Comparison of ENCODE assay signal across 20 cellular contexts in the genomic region with DNA sequence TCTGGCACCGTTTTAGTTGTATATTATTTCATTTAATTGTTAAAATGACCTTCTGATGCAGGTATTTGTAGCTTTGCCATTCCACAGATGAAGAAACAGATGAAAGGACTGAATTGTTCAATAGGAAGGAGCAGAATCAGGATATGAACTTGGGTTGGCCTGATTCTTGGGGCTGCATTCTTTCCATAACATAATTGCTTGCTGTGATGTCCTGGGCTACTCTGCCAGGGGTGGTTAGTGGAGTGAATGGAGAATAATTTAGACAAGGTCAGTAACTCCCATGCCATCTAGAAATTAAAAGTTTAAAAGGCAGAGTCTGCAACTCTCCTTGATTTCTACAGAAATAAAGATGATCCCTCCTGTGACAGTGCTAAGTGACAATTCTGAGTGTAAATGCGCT. TPM values are rescaled to one million over a fixed set of nuclear protein-coding genes. Genes with fewer than 3 reads are reported as not detected.
A peak's percentile ranks its signal among the peaks of the same experiment; 100 is the strongest.
DNase-seq lines count a peak whose midpoint lies in the region; FAIRE-seq and TF ChIP-seq lines count a peak whose summit lies in the region.
"Had no signal": no experiment of that assay in that cellular context is flagged by ENCODE, and none has a peak within 500 bp of the region (broad histone marks: within the 10 kb centered on the region; RNA-seq: fewer than 3 reads in every experiment).

No MANE protein-coding gene starts in this region.

- no peak for DNase-seq in breast epithelium (ENCODE audit: low spot score in 2 of 2)
- no peak for DNase-seq in mammary epithelial cell
- peak; percentile 49 for DNase-seq in GM23248
- no peak for DNase-seq in mesenchymal stem cell
- DNase-seq in NCI-H2081 treated with DMSO at 0.1 percent for 48 hours (lab: John Stamatoyannopoulos, UW), result no peak
- DNase-seq in brain microvascular endothelial cell, result no peak
- DNase-seq in frontal cortex (ENCODE audit: low spot score in 2 of 2), result no peak
- DNase-seq: 8988T; Calu3; CD4-positive, CD25-positive, alpha-beta regulatory T cell; DMS79 treated with DMSO at 0.1 percent for 48 hours; GDM1; GOT3; NCI-H1105 treated with DMSO at 0.1 percent for 48 hours; NCI-H187 treated with DMSO at 0.1 percent for 48 hours; NCI-H2171; NCI-H510A treated with DMSO at 0.1 percent for 48 hours; SHP77 treated with DMSO at 0.1 percent for 48 hours had no signal

- H2BK120ac ChIP-seq in mesenchymal stem cell (ENCODE audit: low read depth, low read length), result no peak overlapping the region

- no peak overlapping the region for H3K9ac ChIP-seq in mammary epithelial cell (ENCODE audit: insufficient read depth, low read length)
- H3K9ac ChIP-seq in GM23248, result peak overlapping the region; percentile 75
- H3K9ac ChIP-seq in mesenchymal stem cell (ENCODE audit: low read length), result peak overlapping the region; percentile 82
- H3K9ac ChIP-seq in skeletal muscle tissue (ENCODE audit: low read depth in 1 of 3, low read length in 3 of 3), result no peak overlapping the region

- H2AFZ ChIP-seq in mammary epithelial cell (ENCODE audit: low read depth, low read length) (no peak overlapping the region), GM23248 (peak overlapping the region; percentile 23; the same call in 1 of the 2 replicates), mesenchymal stem cell (ENCODE audit: low read depth, low read length) (no peak overlapping the region)

- no peak overlapping the region for H4K8ac ChIP-seq in mesenchymal stem cell (ENCODE audit: low read length)

- no peak overlapping the region for H2BK12ac ChIP-seq in mesenchymal stem cell (ENCODE audit: low read length in 2 of 2)

- H3K9me2 ChIP-seq in GM23248 (ENCODE audit: insufficient read depth), result no peaks in the 10 kb centered on the region

- H2AK5ac ChIP-seq in mesenchymal stem cell (ENCODE audit: low read length, severe bottlenecking), result no peak overlapping the region

- H4K91ac ChIP-seq in mesenchymal stem cell (ENCODE audit: low read length), result no peak overlapping the region

- H3K4me2 ChIP-seq in mammary epithelial cell (ENCODE audit: insufficient read depth, low read depth, low read length) (no peak overlapping the region), GM23248 (ENCODE audit: unreplicated experiment) (peak overlapping the region; percentile 77), mesenchymal stem cell (ENCODE audit: low read length, poor library complexity, severe bottlenecking) (no peak overlapping the region)

- no peak for FAIRE-seq in frontal cortex (lab: Jason Lieb, UNC)
- FAIRE-seq: RCC 7860 had no signal

- dilution Hi-C loops in mammary epithelial cell (cut with HindIII; ENCODE audit: low sequenced_read_pairs), result no loop called here

- no peak overlapping the region for H3K4me3 ChIP-seq in breast epithelium
- H3K4me3 ChIP-seq in mammary epithelial cell (replicated peaks in 1 of 3; ENCODE audit: insufficient read depth in 1 of 3, low read depth in 2 of 3, low read length in 3 of 3), result no peak overlapping the region
- peak overlapping the region; percentile 23; the same call in 1 of the 2 replicates for H3K4me3 ChIP-seq in GM23248
- H3K4me3 ChIP-seq in mesenchymal stem cell (ENCODE audit: insufficient read depth in 1 of 2, low read depth in 1 of 2, low read length in 2 of 2), result peak overlapping the region in 1 of 2 experiments; percentile 49
- no peak overlapping the region for H3K4me3 ChIP-seq in skeletal muscle tissue (ENCODE audit: low read length in 3 of 3)
- H3K4me3 ChIP-seq in brain microvascular endothelial cell (ENCODE audit: low read depth, low read length), result no peak overlapping the region

- no peak overlapping the region for H3K4ac ChIP-seq in mesenchymal stem cell (ENCODE audit: low read depth in 1 of 2, low read length in 2 of 2)

- no peak overlapping the region for H3K23ac ChIP-seq in mesenchymal stem cell (ENCODE audit: low read length in 2 of 2)

- intact Hi-C loops in breast epithelium (cut with DNase I; ENCODE audit: low total_unique reads), result no loop called here
- intact Hi-C loops in mammary epithelial cell (cut with micrococcal nuclease), result no loop called here

- H4K20me1 ChIP-seq in mammary epithelial cell (ENCODE audit: insufficient read depth, low read length) (no peaks in the 10 kb centered on the region), GM23248 (ENCODE audit: insufficient read depth) (no peaks in the 10 kb centered on the region)

- H3K9me3 ChIP-seq in breast epithelium (no peaks in the 10 kb centered on the region), mammary epithelial cell (replicated peaks; ENCODE audit: insufficient read depth, low read length) (no peaks in the 10 kb centered on the region), GM23248 (ENCODE audit: low read depth) (no peaks in the 10 kb centered on the region), mesenchymal stem cell (ENCODE audit: control insufficient read depth, low read length) (no peaks in the 10 kb centered on the region), skeletal muscle tissue (ENCODE audit: control insufficient read depth in 3 of 3, low read length in 3 of 3) (no peaks in the 10 kb centered on the region)

- TF ChIP-seq CTCF in breast epithelium (IDR thresholded peaks at IDR 0.05), result no peak
- TF ChIP-seq CTCF in mammary epithelial cell (conservative IDR thresholded peaks at IDR 0.05 in 1 of 2, IDR thresholded peaks at IDR 0.05 in 1 of 2; ENCODE audit: extremely low read depth in 1 of 2, insufficient read depth in 1 of 2, low read depth in 1 of 2, low read length in 2 of 2), result no peak
- TF ChIP-seq CTCF in brain microvascular endothelial cell (IDR thresholded peaks at IDR 0.05; ENCODE audit: low read depth, low read length, missing control alignments), result no peak

- 45% methylated on average over 2 of the region's 2 CpGs for WGBS in mammary epithelial cell (ENCODE audit: low coverage, missing lambda C conversion rate)
- 9 to 11% methylated on average over 2 of the region's 2 CpGs for WGBS in GM23248 (ENCODE audit: low coverage in 1 of 2, low lambda C conversion rate in 2 of 2, missing lambda C conversion rate in 2 of 2), 2 experiments
- WGBS in mesenchymal stem cell, result 100% methylated on average over 2 of the region's 2 CpGs

- H2BK5ac ChIP-seq in mesenchymal stem cell (ENCODE audit: low read depth, low read length, poor library complexity, severe bottlenecking), result no peak overlapping the region

- BruUV-seq in mammary epithelial cell (replicated peaks; lab: Mats Ljungman, UMichigan), result no TSS peak

- H3K79me1 ChIP-seq in mesenchymal stem cell (replicated peaks; ENCODE audit: low read length, poor library complexity, severe bottlenecking), result peaks cover 8% of the 10 kb centered on the region

- H3K4me1 ChIP-seq in breast epithelium, result no peaks in the 10 kb centered on the region
- H3K4me1 ChIP-seq in mammary epithelial cell (ENCODE audit: insufficient read depth, low read length), result peaks cover 4% of the 10 kb centered on the region
- H3K4me1 ChIP-seq in GM23248 (ENCODE audit: insufficient read depth), result peaks cover 65% of the 10 kb centered on the region
- H3K4me1 ChIP-seq in mesenchymal stem cell (ENCODE audit: control insufficient read depth, insufficient read depth, low read depth, low read length), result no peaks in the 10 kb centered on the region
- H3K4me1 ChIP-seq in skeletal muscle tissue (ENCODE audit: control insufficient read depth in 3 of 3, insufficient read depth in 3 of 3, low read length in 3 of 3), result peaks cover 3 to 30% (median 22%) of the 10 kb centered on the region in 3 donors

- H3K27ac ChIP-seq in breast epithelium (peak overlapping the region; percentile 4 to 35), mammary epithelial cell (ENCODE audit: insufficient read depth, low read depth, low read length) (no peak overlapping the region), GM23248 (peak overlapping the region; percentile 92), mesenchymal stem cell (ENCODE audit: low read length, poor library complexity, severe bottlenecking) (no peak overlapping the region), skeletal muscle tissue (ENCODE audit: low read depth, low read length) (peak overlapping the region; percentile 1), brain microvascular endothelial cell (no peak overlapping the region)

- no peak overlapping the region for H2BK15ac ChIP-seq in mesenchymal stem cell (ENCODE audit: low read depth, poor library complexity, severe bottlenecking)

- no peaks in the 10 kb centered on the region for H3K79me2 ChIP-seq in mammary epithelial cell (ENCODE audit: insufficient read depth, low read length)
- no peaks in the 10 kb centered on the region for H3K79me2 ChIP-seq in GM23248 (ENCODE audit: insufficient read depth)

- H3K14ac ChIP-seq in mesenchymal stem cell (ENCODE audit: low read length in 2 of 2), result no peak overlapping the region

- peaks cover 24% of the 10 kb centered on the region for H3F3A ChIP-seq in GM23248 (ENCODE audit: insufficient read depth)

- H3K18ac ChIP-seq in mesenchymal stem cell (ENCODE audit: low read depth in 1 of 2, low read length in 2 of 2), result no peak overlapping the region

- no peak for TF ChIP-seq POLR2A in breast epithelium (IDR thresholded peaks at IDR 0.05)

- no peaks in the 10 kb centered on the region for H3K36me3 ChIP-seq in breast epithelium
- no peaks in the 10 kb centered on the region for H3K36me3 ChIP-seq in mammary epithelial cell (ENCODE audit: insufficient read depth, low read length)
- no peaks in the 10 kb centered on the region for H3K36me3 ChIP-seq in GM23248 (ENCODE audit: low read depth)
- H3K36me3 ChIP-seq in mesenchymal stem cell (ENCODE audit: control insufficient read depth in 1 of 2, insufficient read depth in 2 of 2, low read depth in 1 of 2, low read length in 2 of 2), result no peaks in the 10 kb centered on the region
- no peaks in the 10 kb centered on the region for H3K36me3 ChIP-seq in skeletal muscle tissue (ENCODE audit: control insufficient read depth in 3 of 3, insufficient read depth in 3 of 3, low read length in 3 of 3)
- H3K36me3 ChIP-seq in brain microvascular endothelial cell (replicated peaks), result peaks cover 10% of the 10 kb centered on the region

- CTCF ChIA-PET in mammary epithelial cell (lab: Charles Lee; ENCODE audit: low non-redundant PET), result no interaction called here

- in situ Hi-C loops in mammary epithelial cell (cut with MboI; ENCODE audit: low sequenced_read_pairs in 2 of 2) (no loop called here), GM23248 (cut with MboI) (no loop called here), brain microvascular endothelial cell (cut with HindIII; ENCODE audit: low pct_ligation_motif_present, low sequenced_read_pairs) (no loop called here)

- no peaks in the 10 kb centered on the region for H3K27me3 ChIP-seq in breast epithelium
- no peaks in the 10 kb centered on the region for H3K27me3 ChIP-seq in mammary epithelial cell (ENCODE audit: insufficient read depth, low read length)
- no peaks in the 10 kb centered on the region for H3K27me3 ChIP-seq in GM23248 (replicated peaks; ENCODE audit: insufficient read depth)
- H3K27me3 ChIP-seq in mesenchymal stem cell (ENCODE audit: control insufficient read depth in 1 of 2, insufficient read depth in 1 of 2, low read length in 2 of 2), result no peaks in the 10 kb centered on the region
- no peaks in the 10 kb centered on the region for H3K27me3 ChIP-seq in skeletal muscle tissue (ENCODE audit: control insufficient read depth in 3 of 3, insufficient read depth in 3 of 3, low read length in 3 of 3)
- no peaks in the 10 kb centered on the region for H3K27me3 ChIP-seq in brain microvascular endothelial cell (replicated peaks)

RNA-seq across cellular contexts. Expression of a gene that starts 15.9 kb away (rescaled TPM):
- total RNA-seq in breast epithelium (10 to 100 TPM; 23.0 to 71.2 (median 31.1) TPM), mammary epithelial cell (10 to 100 TPM in 1 of 2 donors, 1 to 10 TPM in 1; 7.2 to 71.3 TPM), skeletal muscle tissue (8.9 TPM), frontal cortex (4.9 TPM)
- polyA plus RNA-seq in mammary epithelial cell (7.9 TPM), GM23248 (2016; fragmentation: Nextera tagmentation; extraction: Ambion mirVana) (5.1 TPM in 2 replicates)
- polyA minus RNA-seq in mammary epithelial cell, result 22.5 TPM
- total RNA-seq in GM23248 (2014; rRNA removed; shearing (Covaris generic)), result 11.9 and 13.8 TPM in 2 replicates
- 16.9 TPM for polyA plus RNA-seq in mesenchymal stem cell (2013, experiment 1 of 2)
- 16.9 TPM for polyA plus RNA-seq in mesenchymal stem cell (2013, experiment 2 of 2)

Comparison
In these comparisons a context has a peak if more than half of its experiments do, and no peak if none do; other contexts are left out.
1. H3K27ac ChIP-seq: peak in breast epithelium (2 of 2), GM23248 (single experiment) and skeletal muscle tissue (single experiment); none in mammary epithelial cell (single experiment), mesenchymal stem cell (single experiment) and brain microvascular endothelial cell (single experiment).
2. H3K9ac ChIP-seq: peak in GM23248 (single experiment) and mesenchymal stem cell (single experiment); none in mammary epithelial cell (single experiment) and skeletal muscle tissue (0 of 3).